In genomic region chr4:54626113-54626512, GRCh38 we compare ENCODE assay signal across 16 cellular contexts.
"Had no signal": no experiment of that assay in that cellular context is flagged by ENCODE, and none has a peak within 500 bp of the region (broad histone marks: within the 10 kb centered on the region; RNA-seq: fewer than 3 reads in every experiment).

No MANE protein-coding gene starts in this region.

- H3K36me3 Mint-ChIP-seq: activated CD8-positive, alpha-beta memory T cell treated with anti-CD3 and anti-CD28 coated beads, Interleukin-2, amount 10 ng/mL, durations not matched to agents 7 days and 5 days; activated naive CD4-positive, alpha-beta T cell treated with anti-CD3 and anti-CD28 coated beads, Interleukin-2, amount 50 U/mL, for 72 hours; neural progenitor cell; stimulated activated effector memory CD8-positive, alpha-beta T cell treated with anti-CD3 and anti-CD28 coated beads, Interleukin-12 subunit alpha, Interleukin-12 subunit beta, amount 100 ng/mL, for 72 hours had no signal

- H3K27ac Mint-ChIP-seq: activated CD8-positive, alpha-beta memory T cell treated with anti-CD3 and anti-CD28 coated beads, Interleukin-2, amount 10 ng/mL, durations not matched to agents 7 days and 5 days; activated naive CD4-positive, alpha-beta T cell treated with anti-CD3 and anti-CD28 coated beads, Interleukin-2, amount 50 U/mL, for 72 hours; neural progenitor cell; stimulated activated effector memory CD8-positive, alpha-beta T cell treated with anti-CD3 and anti-CD28 coated beads, Interleukin-12 subunit alpha, Interleukin-12 subunit beta, amount 100 ng/mL, for 72 hours had no signal

- H3K4me3 ChIP-seq: esophagus squamous epithelium, neural progenitor cell, right atrium auricular region, smooth muscle cell, upper lobe of left lung had no signal

- H3K36me3 ChIP-seq: esophagus squamous epithelium, neural progenitor cell, right atrium auricular region, upper lobe of left lung had no signal

- H2AFZ ChIP-seq: neural progenitor cell had no signal

- H3K9me3 ChIP-seq: esophagus squamous epithelium, right atrium auricular region, upper lobe of left lung had no signal

- H3K4me3 Mint-ChIP-seq: activated CD8-positive, alpha-beta memory T cell treated with anti-CD3 and anti-CD28 coated beads, Interleukin-2, amount 10 ng/mL, durations not matched to agents 7 days and 5 days; activated T-cell treated with anti-CD3 and anti-CD28 coated beads, Interleukin-2, amount 50 U/mL, for 4 hours; neural progenitor cell; stimulated activated effector memory CD8-positive, alpha-beta T cell treated with anti-CD3 and anti-CD28 coated beads, Interleukin-12 subunit alpha, Interleukin-12 subunit beta, amount 100 ng/mL, for 72 hours had no signal

- H3K4me2 ChIP-seq: neural progenitor cell, smooth muscle cell had no signal

- H3K27me3 Mint-ChIP-seq: activated CD8-positive, alpha-beta memory T cell treated with anti-CD3 and anti-CD28 coated beads, Interleukin-2, amount 10 ng/mL, durations not matched to agents 7 days and 5 days had no signal

- ATAC-seq: activated CD4-positive, CD25-positive, alpha-beta regulatory T cell treated with anti-CD3 and anti-CD28 coated beads, Interleukin-2, amount 50 U/mL, for 24 hours; activated CD8-positive, alpha-beta memory T cell treated with anti-CD3 and anti-CD28 coated beads, Interleukin-2, amount 10 ng/mL, durations not matched to agents 7 days and 5 days; activated naive CD4-positive, alpha-beta T cell treated with anti-CD3 and anti-CD28 coated beads, Interleukin-2, amount 50 U/mL, for 72 hours; activated T-cell treated with anti-CD3 and anti-CD28 coated beads, Interleukin-2, amount 50 U/mL, for 4 hours; stimulated activated effector memory CD8-positive, alpha-beta T cell treated with anti-CD3 and anti-CD28 coated beads, Interleukin-12 subunit alpha, Interleukin-12 subunit beta, amount 100 ng/mL, for 72 hours had no signal

- H3K27me3 ChIP-seq: esophagus squamous epithelium, neural progenitor cell, right atrium auricular region, upper lobe of left lung had no signal

- H3K27ac ChIP-seq: esophagus squamous epithelium, neural progenitor cell, right atrium auricular region, upper lobe of left lung had no signal

- FAIRE-seq: colon had no signal

- H3K9me3 Mint-ChIP-seq: activated naive CD4-positive, alpha-beta T cell treated with anti-CD3 and anti-CD28 coated beads, Interleukin-2, amount 50 U/mL, for 72 hours; activated T-cell treated with anti-CD3 and anti-CD28 coated beads, Interleukin-2, amount 50 U/mL, for 4 hours; neural progenitor cell had no signal

- H3K9ac ChIP-seq: neural progenitor cell had no signal

- H3K4me1 Mint-ChIP-seq: activated CD8-positive, alpha-beta memory T cell treated with anti-CD3 and anti-CD28 coated beads, Interleukin-2, amount 10 ng/mL, durations not matched to agents 7 days and 5 days; neural progenitor cell had no signal

- DNase-seq: activated CD8-positive, alpha-beta memory T cell treated with anti-CD3 and anti-CD28 coated beads, Interleukin-2, amount 10 ng/mL, durations not matched to agents 7 days and 5 days; activated effector memory CD4-positive, alpha-beta T cell treated with anti-CD3 and anti-CD28 coated beads, Interleukin-2, amount 50 U/mL, for 16 hours; activated T-cell treated with anti-CD3 and anti-CD28 coated beads, Interleukin-2, amount 50 U/mL, for 4 hours; amygdala; esophagus squamous epithelium; glutamatergic neuron; mesendoderm; T-helper 2 cell; upper lobe of left lung had no signal
